ENCODE assay signal across 12 cellular contexts in genomic region chr5:96220610-96221390, GRCh38.
A peak's percentile ranks its signal among the peaks of the same experiment; 100 is the strongest.
DNase-seq lines count a peak whose midpoint lies in the region; ATAC-seq and TF ChIP-seq lines count a peak whose summit lies in the region.
"Had no signal": no experiment of that assay in that cellular context is flagged by ENCODE, and none has a peak within 500 bp of the region (broad histone marks: within the 10 kb centered on the region; RNA-seq: fewer than 3 reads in every experiment).

No MANE protein-coding gene starts in this region.

- H3K9me3 Mint-ChIP-seq in glutamatergic neuron (ENCODE audit: unreplicated experiment), result peaks cover 1% of the 10 kb centered on the region

- no peak overlapping the region for H3K4me3 Mint-ChIP-seq in glutamatergic neuron (ENCODE audit: unreplicated experiment)

- TF ChIP-seq CTCF in glutamatergic neuron (IDR thresholded peaks at IDR 0.05; ENCODE audit: partially characterized antibody, unreplicated experiment), result no peak

- ATAC-seq in GM21619 (IDR thresholded peaks at IDR 0.05; ENCODE audit: unreplicated experiment), result peak; percentile 79
- ATAC-seq: K562 had no signal

- no peaks in the 10 kb centered on the region for H3K4me1 Mint-ChIP-seq in glutamatergic neuron (ENCODE audit: low read depth, unreplicated experiment)

- H3K36me3 Mint-ChIP-seq in glutamatergic neuron (ENCODE audit: unreplicated experiment), result no peaks in the 10 kb centered on the region

- H3K27ac ChIP-seq in caudate nucleus (ENCODE audit: low read depth, low read length), result no peak overlapping the region
- H3K27ac ChIP-seq: left lung, testis had no signal

- DNase-seq in GM04504 (ENCODE audit: low read depth) (peak; percentile 49), RPMI7951 (ENCODE audit: low read depth) (peak; percentile 53), fibroblast of the conjunctiva (ENCODE audit: low read depth) (peak; percentile 47), caudate nucleus (lab: John Stamatoyannopoulos, UW) (no peak), NCI-H524 (lab: John Stamatoyannopoulos, UW) (no peak), glutamatergic neuron (no peak), NCI-H146 treated with DMSO at 0.1 percent for 48 hours (lab: John Stamatoyannopoulos, UW; ENCODE audit: unreplicated experiment) (no peak)
- DNase-seq: activated CD8-positive, alpha-beta memory T cell treated with anti-CD3 and anti-CD28 coated beads for 24 hours; left lung; testis had no signal

- no peaks in the 10 kb centered on the region for H3K27me3 Mint-ChIP-seq in glutamatergic neuron (ENCODE audit: unreplicated experiment)

- H3K27ac Mint-ChIP-seq in glutamatergic neuron (ENCODE audit: unreplicated experiment), result no peak overlapping the region

Comparison
In these comparisons a context has a peak if more than half of its experiments do, and no peak if none do; other contexts are left out.
1. DNase-seq: peak in GM04504 (single experiment), RPMI7951 (single experiment) and fibroblast of the conjunctiva (single experiment); none in caudate nucleus (0 of 61), NCI-H524 (0 of 2), glutamatergic neuron (single experiment) and NCI-H146 treated with DMSO at 0.1 percent for 48 hours (single experiment).